Comparison of ENCODE assay signal across 12 cellular contexts in genomic region chr5:5881294-5881693, GRCh38.
DNase-seq lines count a peak whose midpoint lies in the region; ATAC-seq, FAIRE-seq and TF ChIP-seq lines count a peak whose summit lies in the region.
"Had no signal": no experiment of that assay in that cellular context is flagged by ENCODE, and none has a peak within 500 bp of the region (broad histone marks: within the 10 kb centered on the region; RNA-seq: fewer than 3 reads in every experiment).

No MANE protein-coding gene starts in this region.

- peaks cover 3% of the 10 kb centered on the region for H3K27me3 ChIP-seq in DND-41 (ENCODE audit: insufficient read depth, low read length, poor library complexity)
- H3K27me3 ChIP-seq: SJCRH30 had no signal

- no peaks in the 10 kb centered on the region for H3K4me1 ChIP-seq in DND-41 (ENCODE audit: insufficient read depth, low read length)
- H3K4me1 ChIP-seq: SJCRH30 had no signal

- no peak for FAIRE-seq in RCC 7860 (lab: Jason Lieb, UNC)

- no peaks in the 10 kb centered on the region for H4K20me1 ChIP-seq in DND-41 (ENCODE audit: insufficient read depth, low read length)

- H3K9me3 ChIP-seq in DND-41 (ENCODE audit: insufficient read depth, low read length, severe bottlenecking), result no peaks in the 10 kb centered on the region
- H3K9me3 ChIP-seq: SJCRH30 had no signal

- no peaks in the 10 kb centered on the region for H3K4me1 Mint-ChIP-seq in endothelial cell (ENCODE audit: unreplicated experiment)
- H3K4me1 Mint-ChIP-seq: CD4-positive, CD25-positive, alpha-beta regulatory T cell had no signal

- ATAC-seq in DND-41 (ENCODE audit: insufficient read depth, low read depth), result no peak
- peak; percentile 56 for ATAC-seq in GM18502 (IDR thresholded peaks at IDR 0.05; ENCODE audit: poor library complexity, unreplicated experiment)
- ATAC-seq in HG03280 (IDR thresholded peaks at IDR 0.05; ENCODE audit: unreplicated experiment), result peak; percentile 64
- ATAC-seq in omental fat pad (ENCODE audit: low FRiP score), result no peak

- H3K79me2 ChIP-seq in DND-41 (ENCODE audit: insufficient read depth, low read length), result no peaks in the 10 kb centered on the region

- no peak overlapping the region for H3K4me2 ChIP-seq in DND-41 (ENCODE audit: insufficient read depth, low read length)

- H2AFZ ChIP-seq in DND-41 (ENCODE audit: low read depth, low read length), result no peak overlapping the region

- peaks cover 2% of the 10 kb centered on the region for H3K27me3 Mint-ChIP-seq in endothelial cell (ENCODE audit: unreplicated experiment)

- TF ChIP-seq CTCF in DND-41 (IDR thresholded peaks at IDR 0.05; ENCODE audit: borderline replicate concordance, extremely low read depth, low read length, poor library complexity, severe bottlenecking) (peak; percentile 9), endothelial cell (IDR thresholded peaks at IDR 0.05; ENCODE audit: unreplicated experiment) (no peak), omental fat pad (IDR thresholded peaks at IDR 0.05) (no peak)

- H3K36me3 Mint-ChIP-seq in endothelial cell (ENCODE audit: low read depth, unreplicated experiment), result no peaks in the 10 kb centered on the region
- H3K36me3 Mint-ChIP-seq: CD4-positive, CD25-positive, alpha-beta regulatory T cell had no signal

- H3K9me3 Mint-ChIP-seq in endothelial cell (ENCODE audit: unreplicated experiment), result no peaks in the 10 kb centered on the region

- H3K36me3 ChIP-seq in DND-41 (ENCODE audit: insufficient read depth, low read length), result no peaks in the 10 kb centered on the region
- H3K36me3 ChIP-seq: SJCRH30 had no signal

- no peak overlapping the region for H3K9ac ChIP-seq in DND-41 (ENCODE audit: low read depth, low read length)

- H3K27ac ChIP-seq in DND-41 (ENCODE audit: low read length), result no peak overlapping the region
- H3K27ac ChIP-seq: SJCRH30 had no signal

- no peak overlapping the region for H3K4me3 ChIP-seq in DND-41 (ENCODE audit: low read depth in 1 of 2, low read length in 2 of 2)
- H3K4me3 ChIP-seq: SJCRH30 had no signal

- no peak overlapping the region for H3K4me3 Mint-ChIP-seq in endothelial cell (ENCODE audit: unreplicated experiment)
- H3K4me3 Mint-ChIP-seq: CD4-positive, CD25-positive, alpha-beta regulatory T cell had no signal

- H3K27ac Mint-ChIP-seq in endothelial cell (ENCODE audit: unreplicated experiment), result no peak overlapping the region
- H3K27ac Mint-ChIP-seq: CD4-positive, CD25-positive, alpha-beta regulatory T cell had no signal

- DNase-seq in DND-41 (no peak), endothelial cell (ENCODE audit: low spot score) (peak; percentile 35), HuH-7.5 (ENCODE audit: low spot score) (no peak), SKM-1 treated with dmso at 0.1 percent for 144 hours (lab: John Stamatoyannopoulos, UW; ENCODE audit: unreplicated experiment) (no peak), RCC 7860 (ENCODE audit: low spot score) (no peak), omental fat pad (ENCODE audit: low spot score) (no peak)
- DNase-seq: CD4-positive, CD25-positive, alpha-beta regulatory T cell; NCI-H1694 treated with DMSO at 0.1 percent for 48 hours; stimulated activated CD4-positive, alpha-beta T cell treated with anti-CD3 and anti-CD28 coated beads, Interleukin-2, amount 100 ng/mL, for 24 hours had no signal

Comparison
In these comparisons a context has a peak if more than half of its experiments do, and no peak if none do; other contexts are left out.
1. ATAC-seq: peak in GM18502 (single experiment) and HG03280 (single experiment); none in DND-41 (single experiment) and omental fat pad (single experiment).